17 cellular contexts compared by ENCODE assay signal in genomic region chr14:55099741-55100140, GRCh38. TPM values are rescaled to one million over a fixed set of nuclear protein-coding genes. Genes with fewer than 3 reads are reported as not detected.
DNase-seq lines count a peak whose midpoint lies in the region; ATAC-seq and TF ChIP-seq lines count a peak whose summit lies in the region.
"Had no signal": no experiment of that assay in that cellular context is flagged by ENCODE, and none has a peak within 500 bp of the region (broad histone marks: within the 10 kb centered on the region; RNA-seq: fewer than 3 reads in every experiment).

No MANE protein-coding gene starts in this region.

- intact Hi-C loops in activated CD4-positive, alpha-beta T cell treated with anti-CD3 and anti-CD28 coated beads, Interleukin-2, amount 10 ng/mL, durations not matched to agents 24 days and 14 days (cut with micrococcal nuclease), result loop anchor here (10.0 kb wide), 3 partner anchors 175 to 335 kb away; partner anchors contain the start of gene FBXO34

- H3K4me1 Mint-ChIP-seq in activated CD4-positive, alpha-beta T cell treated with anti-CD3 and anti-CD28 coated beads, Interleukin-2, amount 10 ng/mL, durations not matched to agents 24 days and 14 days, result peaks cover 49% of the 10 kb centered on the region
- peaks cover 38% of the 10 kb centered on the region for H3K4me1 Mint-ChIP-seq in T-helper 17 cell

- no peak overlapping the region for H3K4me3 Mint-ChIP-seq in activated CD4-positive, alpha-beta T cell treated with anti-CD3 and anti-CD28 coated beads, Interleukin-2, amount 10 ng/mL, durations not matched to agents 24 days and 14 days
- H3K4me3 Mint-ChIP-seq in T-helper 17 cell, result no peak overlapping the region
- H3K4me3 Mint-ChIP-seq: activated T-cell treated with anti-CD3 and anti-CD28 coated beads, Interleukin-2, amount 50 U/mL, for 72 hours; IgD-negative memory B cell had no signal

- no peaks in the 10 kb centered on the region for H4K20me1 ChIP-seq in hepatocyte (ENCODE audit: insufficient read depth, poor library complexity, severe bottlenecking)

- TF ChIP-seq CTCF in cardiac fibroblast (IDR thresholded peaks at IDR 0.05; ENCODE audit: low read depth, low read length) (no peak), hepatocyte (IDR thresholded peaks at IDR 0.05; ENCODE audit: poor library complexity) (no peak), tibial nerve (IDR thresholded peaks at IDR 0.05) (no peak)

- ATAC-seq in T-helper 17 cell, result no peak
- ATAC-seq: A549; activated T-cell treated with anti-CD3 and anti-CD28 coated beads, Interleukin-2, amount 50 U/mL, for 72 hours had no signal

- H3K27me3 ChIP-seq in hepatocyte, result no peaks in the 10 kb centered on the region
- no peaks in the 10 kb centered on the region for H3K27me3 ChIP-seq in tibial nerve
- H3K27me3 ChIP-seq: testis had no signal

- H3K27ac Mint-ChIP-seq in activated CD4-positive, alpha-beta T cell treated with anti-CD3 and anti-CD28 coated beads, Interleukin-2, amount 10 ng/mL, durations not matched to agents 24 days and 14 days, result peak overlapping the region; percentile 17
- no peak overlapping the region for H3K27ac Mint-ChIP-seq in T-helper 17 cell
- H3K27ac Mint-ChIP-seq: activated T-cell treated with anti-CD3 and anti-CD28 coated beads, Interleukin-2, amount 50 U/mL, for 72 hours; IgD-negative memory B cell had no signal

- H3K4me1 ChIP-seq in hepatocyte (ENCODE audit: insufficient read depth), result peaks cover 38% of the 10 kb centered on the region
- peaks cover 0 to 78% (median 49%) of the 10 kb centered on the region in 4 donors for H3K4me1 ChIP-seq in tibial nerve

- H3K9me3 Mint-ChIP-seq in activated CD4-positive, alpha-beta T cell treated with anti-CD3 and anti-CD28 coated beads, Interleukin-2, amount 10 ng/mL, durations not matched to agents 24 days and 14 days, result peaks cover 8% of the 10 kb centered on the region
- H3K9me3 Mint-ChIP-seq: activated T-cell treated with anti-CD3 and anti-CD28 coated beads, Interleukin-2, amount 50 U/mL, for 72 hours; IgD-negative memory B cell had no signal

- H3K36me3 Mint-ChIP-seq in activated CD4-positive, alpha-beta T cell treated with anti-CD3 and anti-CD28 coated beads, Interleukin-2, amount 10 ng/mL, durations not matched to agents 24 days and 14 days (ENCODE audit: low read depth), result peaks cover 14% of the 10 kb centered on the region
- no peaks in the 10 kb centered on the region for H3K36me3 Mint-ChIP-seq in T-helper 17 cell (ENCODE audit: low read depth)
- H3K36me3 Mint-ChIP-seq: IgD-negative memory B cell had no signal

- no peak overlapping the region for H3K4me2 ChIP-seq in hepatocyte
- H3K4me2 ChIP-seq: A549 had no signal

- H3K36me3 ChIP-seq in hepatocyte (replicated peaks; ENCODE audit: insufficient read depth, low read depth), result no peaks in the 10 kb centered on the region
- no peaks in the 10 kb centered on the region for H3K36me3 ChIP-seq in tibial nerve

- no peaks in the 10 kb centered on the region for H3K9me3 ChIP-seq in hepatocyte (ENCODE audit: low read depth)
- H3K9me3 ChIP-seq in tibial nerve, result peaks cover 0 to 7% (median 0%) of the 10 kb centered on the region in 4 donors
- H3K9me3 ChIP-seq in T-helper 17 cell (ENCODE audit: control insufficient read depth, low read length, poor library complexity, severe bottlenecking), result no peaks in the 10 kb centered on the region
- H3K9me3 ChIP-seq: testis had no signal

- H3K9me2 ChIP-seq in hepatocyte (replicated peaks; ENCODE audit: insufficient read depth), result no peaks in the 10 kb centered on the region

- H3K4me3 ChIP-seq in cardiac fibroblast (replicated peaks in 1 of 2; ENCODE audit: low read depth in 2 of 2, low read length in 2 of 2), result no peak overlapping the region
- H3K4me3 ChIP-seq in hepatocyte, result no peak overlapping the region
- H3K4me3 ChIP-seq in tibial nerve, result no peak overlapping the region
- H3K4me3 ChIP-seq: A549, testis had no signal

- no peaks in the 10 kb centered on the region for H3K79me2 ChIP-seq in hepatocyte

- TF ChIP-seq POLR2A in tibial nerve (IDR thresholded peaks at IDR 0.05), result no peak

- no peak for DNase-seq in activated CD4-positive, alpha-beta T cell treated with anti-CD3 and anti-CD28 coated beads, Interleukin-2, amount 10 ng/mL, durations not matched to agents 24 days and 14 days
- no peak for DNase-seq in activated CD4-positive, alpha-beta T cell treated with anti-CD3 and anti-CD28 coated beads for 48 hours
- peak; percentile 34 to 88 for DNase-seq in cardiac fibroblast (ENCODE audit: low read depth in 2 of 2)
- DNase-seq in hepatocyte (ENCODE audit: low spot score), result no peak
- peak in 1 of 2 donors; percentile 45 for DNase-seq in tibial nerve (ENCODE audit: low spot score in 2 of 2)
- no peak for DNase-seq in OCI-M1 (lab: John Stamatoyannopoulos, UW)
- DNase-seq in effector CD8-positive, alpha-beta T cell (lab: John Stamatoyannopoulos, UW), result no peak
- no peak for DNase-seq in T-helper 17 cell
- DNase-seq: activated CD4-positive, CD25-positive, alpha-beta regulatory T cell; activated T-cell treated with anti-CD3 and anti-CD28 coated beads, Interleukin-2, amount 50 U/mL, for 72 hours; DMS153; NCI-H1436 treated with DMSO at 0.1 percent for 48 hours; NCI-H526; retina; testis had no signal

- peak overlapping the region; percentile 39 for H3K27ac ChIP-seq in hepatocyte
- peak overlapping the region in 3 of 4 donors; percentile 15 to 99 (median 96) for H3K27ac ChIP-seq in tibial nerve
- H3K27ac ChIP-seq: A549 had no signal

- no peaks in the 10 kb centered on the region for H3K27me3 Mint-ChIP-seq in activated CD4-positive, alpha-beta T cell treated with anti-CD3 and anti-CD28 coated beads, Interleukin-2, amount 10 ng/mL, durations not matched to agents 24 days and 14 days
- no peaks in the 10 kb centered on the region for H3K27me3 Mint-ChIP-seq in T-helper 17 cell
- H3K27me3 Mint-ChIP-seq: IgD-negative memory B cell had no signal

- H2AFZ ChIP-seq in hepatocyte, result no peak overlapping the region

- TF ChIP-seq EP300 in tibial nerve (IDR thresholded peaks at IDR 0.05), result peak in 1 of 2 donors; percentile 57

- WGBS in hepatocyte (ENCODE audit: low lambda C conversion rate, missing lambda C conversion rate), result 71% methylated on average over 2 of the region's 2 CpGs
- 48 to 49% methylated on average over 2 of the region's 2 CpGs for WGBS in tibial nerve, 2 donors

RNA-seq across cellular contexts. Expression of gene LGALS3, which starts 29.3 kb away (rescaled TPM):
- total RNA-seq in activated CD4-positive, alpha-beta T cell treated with anti-CD3 and anti-CD28 coated beads, Interleukin-2, amount 10 ng/mL, durations not matched to agents 24 days and 14 days, result 11.1 and 12.2 TPM in 2 replicates
- total RNA-seq in hepatocyte (461 and 534 TPM in 2 replicates), tibial nerve (100 to 1,000 TPM; 246 to 526 (median 339) TPM), T-helper 17 cell (10 to 100 TPM; 38.7 to 49.8 TPM)
- polyA plus RNA-seq in hepatocyte, result 690 and 766 TPM in 2 replicates

RNA-seq across cellular contexts. Expression of gene MAPK1IP1L, which starts 48.3 kb away (rescaled TPM):
- total RNA-seq in activated CD4-positive, alpha-beta T cell treated with anti-CD3 and anti-CD28 coated beads, Interleukin-2, amount 10 ng/mL, durations not matched to agents 24 days and 14 days, result 142 and 144 TPM in 2 replicates
- 69.9 and 91.0 TPM in 2 replicates for total RNA-seq in hepatocyte
- polyA plus RNA-seq in hepatocyte, result 81.4 and 86.2 TPM in 2 replicates
- total RNA-seq in tibial nerve, result 10 to 100 TPM; 25.3 to 54.0 (median 41.9) TPM
- 100 to 1,000 TPM; 154 to 176 TPM for total RNA-seq in T-helper 17 cell

Comparison
In these comparisons a context has a peak if more than half of its experiments do, and no peak if none do; other contexts are left out.
1. DNase-seq: peak in cardiac fibroblast (2 of 2); none in activated CD4-positive, alpha-beta T cell treated with anti-CD3 and anti-CD28 coated beads, Interleukin-2, amount 10 ng/mL, durations not matched to agents 24 days and 14 days (single experiment), activated CD4-positive, alpha-beta T cell treated with anti-CD3 and anti-CD28 coated beads for 48 hours (single experiment), hepatocyte (single experiment), OCI-M1 (single experiment), effector CD8-positive, alpha-beta T cell (single experiment) and T-helper 17 cell (0 of 3).